Comparison of ENCODE assay signal across 10 cellular contexts in genomic region chr6:105757512-105758200, GRCh38.
DNase-seq lines count a peak whose midpoint lies in the region; ATAC-seq and TF ChIP-seq lines count a peak whose summit lies in the region.
"Had no signal": no experiment of that assay in that cellular context is flagged by ENCODE, and none has a peak within 500 bp of the region (broad histone marks: within the 10 kb centered on the region; RNA-seq: fewer than 3 reads in every experiment).

No MANE protein-coding gene starts in this region.

- H3K79me2 ChIP-seq in mammary epithelial cell (ENCODE audit: insufficient read depth, low read length), result no peaks in the 10 kb centered on the region

- intact Hi-C loops in mammary epithelial cell (cut with micrococcal nuclease), result no loop called here
- intact Hi-C loops in breast epithelium (cut with DNase I; ENCODE audit: low total_unique reads), result no loop called here
- intact Hi-C loops in CD14-positive monocyte (cut with micrococcal nuclease), result no loop called here

- H3K4me1 Mint-ChIP-seq in progenitor cell of endocrine pancreas (ENCODE audit: low read depth), result peaks cover 12% of the 10 kb centered on the region
- no peaks in the 10 kb centered on the region for H3K4me1 Mint-ChIP-seq in CD14-positive monocyte

- no peak overlapping the region for H3K9ac ChIP-seq in mammary epithelial cell (ENCODE audit: insufficient read depth, low read length)

- no TSS peak for BruUV-seq in mammary epithelial cell (replicated peaks; lab: Mats Ljungman, UMichigan)

- H2AFZ ChIP-seq in mammary epithelial cell (ENCODE audit: low read depth, low read length), result no peak overlapping the region

- no peak for TF ChIP-seq POLR2A in breast epithelium (IDR thresholded peaks at IDR 0.05)

- CTCF ChIA-PET in mammary epithelial cell (lab: Charles Lee; ENCODE audit: low non-redundant PET), result no interaction called here

- H3K36me3 ChIP-seq in mammary epithelial cell (ENCODE audit: insufficient read depth, low read length) (no peaks in the 10 kb centered on the region), breast epithelium (no peaks in the 10 kb centered on the region)

- no peaks in the 10 kb centered on the region for H3K9me3 Mint-ChIP-seq in progenitor cell of endocrine pancreas (ENCODE audit: low read depth)
- H3K9me3 Mint-ChIP-seq in CD14-positive monocyte, result no peaks in the 10 kb centered on the region

- WGBS in mammary epithelial cell (ENCODE audit: low coverage, missing lambda C conversion rate), result 33% methylated on average over 5 of the region's 5 CpGs

- ATAC-seq in HG02973 (IDR thresholded peaks at IDR 0.05; ENCODE audit: unreplicated experiment), result peak; percentile 93

- no peak overlapping the region for H3K4me3 ChIP-seq in mammary epithelial cell (replicated peaks in 1 of 3; ENCODE audit: insufficient read depth in 1 of 3, low read depth in 2 of 3, low read length in 3 of 3)
- H3K4me3 ChIP-seq in breast epithelium, result no peak overlapping the region

- H3K27ac ChIP-seq in mammary epithelial cell (ENCODE audit: insufficient read depth, low read depth, low read length) (peak overlapping the region; percentile 63), breast epithelium (no peak overlapping the region)
- H3K27ac ChIP-seq: C4-2B had no signal

- TF ChIP-seq CTCF in mammary epithelial cell (conservative IDR thresholded peaks at IDR 0.05 in 1 of 2, IDR thresholded peaks at IDR 0.05 in 1 of 2; ENCODE audit: extremely low read depth in 1 of 2, insufficient read depth in 1 of 2, low read depth in 1 of 2, low read length in 2 of 2) (no peak), breast epithelium (IDR thresholded peaks at IDR 0.05) (no peak), progenitor cell of endocrine pancreas (IDR thresholded peaks at IDR 0.05; ENCODE audit: unreplicated experiment) (no peak), CD14-positive monocyte (IDR thresholded peaks at IDR 0.05) (no peak)

- H3K36me3 Mint-ChIP-seq in progenitor cell of endocrine pancreas (ENCODE audit: insufficient read depth) (no peaks in the 10 kb centered on the region), CD14-positive monocyte (no peaks in the 10 kb centered on the region)

- in situ Hi-C loops in mammary epithelial cell (cut with MboI; ENCODE audit: low sequenced_read_pairs in 2 of 2), result no loop called here

- no peaks in the 10 kb centered on the region for H4K20me1 ChIP-seq in mammary epithelial cell (ENCODE audit: insufficient read depth, low read length)

- DNase-seq in mammary epithelial cell (peak; percentile 93), breast epithelium (ENCODE audit: low spot score in 2 of 2) (no peak), NCI-H748 (lab: John Stamatoyannopoulos, UW; ENCODE audit: unreplicated experiment) (peak; percentile 86), islet precursor cell (no peak), progenitor cell of endocrine pancreas (ENCODE audit: low spot score, unreplicated experiment) (no peak), CD14-positive monocyte (ENCODE audit: low spot score) (no peak), inferior parietal cortex (ENCODE audit: extremely low spot score) (no peak)
- DNase-seq: NCI-H446 had no signal

- no peaks in the 10 kb centered on the region for H3K9me3 ChIP-seq in mammary epithelial cell (replicated peaks; ENCODE audit: insufficient read depth, low read length)
- H3K9me3 ChIP-seq in breast epithelium, result no peaks in the 10 kb centered on the region

- H3K27me3 Mint-ChIP-seq in progenitor cell of endocrine pancreas (peaks cover 7% of the 10 kb centered on the region), CD14-positive monocyte (ENCODE audit: low read depth in 3 of 3) (peaks cover 0 to 2% (median 2%) of the 10 kb centered on the region in 3 donors)

- H3K27me3 ChIP-seq in mammary epithelial cell (ENCODE audit: insufficient read depth, low read length), result no peaks in the 10 kb centered on the region
- H3K27me3 ChIP-seq in breast epithelium, result no peaks in the 10 kb centered on the region

- H3K4me2 ChIP-seq in mammary epithelial cell (ENCODE audit: insufficient read depth, low read depth, low read length), result peak overlapping the region; percentile 4

- dilution Hi-C loops in mammary epithelial cell (cut with HindIII; ENCODE audit: low sequenced_read_pairs), result no loop called here

- no peak overlapping the region for H3K27ac Mint-ChIP-seq in progenitor cell of endocrine pancreas
- no peak overlapping the region for H3K27ac Mint-ChIP-seq in CD14-positive monocyte

- H3K4me3 Mint-ChIP-seq in progenitor cell of endocrine pancreas (ENCODE audit: low read depth) (no peak overlapping the region), CD14-positive monocyte (no peak overlapping the region)

- H3K4me1 ChIP-seq in mammary epithelial cell (ENCODE audit: insufficient read depth, low read length) (peaks cover 41% of the 10 kb centered on the region), breast epithelium (no peaks in the 10 kb centered on the region)

Comparison
In these comparisons a context has a peak if more than half of its experiments do, and no peak if none do; other contexts are left out.
1. DNase-seq: peak in mammary epithelial cell (single experiment) and NCI-H748 (single experiment); none in breast epithelium (0 of 2), islet precursor cell (single experiment), progenitor cell of endocrine pancreas (single experiment), CD14-positive monocyte (single experiment) and inferior parietal cortex (single experiment).